In the genomic region with DNA sequence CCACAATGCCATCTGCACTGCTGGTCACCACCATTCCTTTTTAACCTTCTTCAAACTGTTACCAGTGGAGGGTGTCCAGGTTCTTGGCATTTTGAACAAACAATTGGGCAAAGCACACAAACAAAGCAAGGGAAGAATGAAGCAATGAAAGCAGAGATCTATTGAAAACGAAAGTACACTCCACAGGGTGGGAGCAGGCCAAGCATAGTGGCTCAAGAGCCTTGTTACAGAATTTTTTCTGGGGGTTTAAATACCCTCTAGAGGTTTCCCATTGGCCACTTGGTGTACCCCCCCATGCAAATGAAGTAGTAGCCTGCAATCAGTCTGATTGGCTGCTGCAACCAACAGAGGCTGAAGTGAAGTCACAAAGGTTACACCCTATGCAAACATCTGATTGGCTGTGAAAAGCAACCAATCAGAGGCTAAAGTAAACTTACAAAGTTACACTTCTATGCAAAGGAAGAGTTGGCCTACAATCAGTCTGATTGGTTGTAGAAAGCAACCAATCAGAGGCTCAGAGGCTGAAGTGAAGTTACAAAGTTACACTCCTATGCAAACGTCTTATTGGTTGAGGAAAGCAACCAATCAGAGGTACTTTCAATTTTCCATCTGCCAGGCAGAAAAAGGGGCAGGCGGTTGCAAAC, we compare ENCODE assay signal across 20 cellular contexts.
DNase-seq lines count a peak whose midpoint lies in the region; ATAC-seq and TF ChIP-seq lines count a peak whose summit lies in the region.
"Had no signal": no experiment of that assay in that cellular context is flagged by ENCODE, and none has a peak within 500 bp of the region (broad histone marks: within the 10 kb centered on the region; RNA-seq: fewer than 3 reads in every experiment).

No MANE protein-coding gene starts in this region.

- no peaks in the 10 kb centered on the region for H3K36me3 Mint-ChIP-seq in MCF 10A (ENCODE audit: insufficient read depth, unreplicated experiment)
- H3K36me3 Mint-ChIP-seq: activated naive CD8-positive, alpha-beta T cell treated with anti-CD3 and anti-CD28 coated beads for 36 hours; naive thymus-derived CD4-positive, alpha-beta T cell had no signal

- H3K4me1 Mint-ChIP-seq in MCF 10A (ENCODE audit: insufficient read depth, unreplicated experiment): peaks cover 8% of the 10 kb centered on the region

- POLR2A ChIA-PET in MCF 10A (lab: Yijun Ruan, JAX): no interaction called here

- H3K36me3 ChIP-seq in breast epithelium: no peaks in the 10 kb centered on the region
- H3K36me3 ChIP-seq in testis (ENCODE audit: low read depth, missing control alignments): no peaks in the 10 kb centered on the region
- H3K36me3 ChIP-seq: left lung, MG63, prostate gland had no signal

- no TSS peak for BruUV-seq in MCF 10A (replicated peaks; lab: Mats Ljungman, UMichigan)

- DNase-seq in MCF 10A (ENCODE audit: unreplicated experiment) (peak; percentile 4), breast epithelium (ENCODE audit: low spot score in 2 of 2) (no peak), M059J (ENCODE audit: low read depth) (peak; percentile 68), cardiac fibroblast (ENCODE audit: low read depth in 2 of 2) (peak; percentile 6 to 26), testis (peak; percentile 54), NCI-H2227 treated with DMSO at 0.1 percent for 48 hours (lab: John Stamatoyannopoulos, UW) (no peak)
- DNase-seq: activated CD4-positive, alpha-beta T cell treated with anti-CD3 and anti-CD28 coated beads, Interleukin-2, amount 50 U/mL, for 1 hour; activated naive CD8-positive, alpha-beta T cell treated with anti-CD3 and anti-CD28 coated beads for 36 hours; activated T-cell treated with anti-CD3 and anti-CD28 coated beads, Interleukin-2, amount 50 U/mL, for 4 hours; effector memory CD8-positive, alpha-beta T cell; foreskin keratinocyte; left lung; MG63; naive thymus-derived CD4-positive, alpha-beta T cell; Right ventricle myocardium superior; stimulated activated CD4-positive, alpha-beta T cell treated with anti-CD3 and anti-CD28 coated beads, Interleukin-12 subunit alpha, Interleukin-12 subunit beta, amount 100 ng/mL, for 4 hours had no signal

- H3K27me3 Mint-ChIP-seq in MCF 10A (ENCODE audit: insufficient read depth, unreplicated experiment): no peaks in the 10 kb centered on the region
- H3K27me3 Mint-ChIP-seq: stimulated activated naive CD8-positive, alpha-beta T cell treated with anti-CD3 and anti-CD28 coated beads, Interleukin-15, Interleukin-2, amounts not matched to agents 100 ng/mL and 50 ng/mL, for 24 hours had no signal

- H3K9me3 Mint-ChIP-seq in MCF 10A (ENCODE audit: unreplicated experiment): no peaks in the 10 kb centered on the region
- H3K9me3 Mint-ChIP-seq: activated T-cell treated with anti-CD3 and anti-CD28 coated beads, Interleukin-2, amount 50 U/mL, for 4 hours; effector memory CD8-positive, alpha-beta T cell; stimulated activated naive CD8-positive, alpha-beta T cell treated with anti-CD3 and anti-CD28 coated beads, Interleukin-15, Interleukin-2, amounts not matched to agents 100 ng/mL and 50 ng/mL, for 24 hours had no signal

- TF ChIP-seq CTCF in MCF 10A (IDR thresholded peaks at IDR 0.05; ENCODE audit: unreplicated experiment) (no peak), breast epithelium (IDR thresholded peaks at IDR 0.05) (no peak), cardiac fibroblast (IDR thresholded peaks at IDR 0.05; ENCODE audit: low read depth, low read length) (no peak), testis (IDR thresholded peaks at IDR 0.05) (no peak)

- TF ChIP-seq POLR2A in breast epithelium (IDR thresholded peaks at IDR 0.05) (no peak), testis (IDR thresholded peaks at IDR 0.05) (no peak)

- H3K27ac ChIP-seq in breast epithelium (no peak overlapping the region), testis (no peak overlapping the region)
- H3K27ac ChIP-seq: foreskin keratinocyte, left lung, prostate gland had no signal

- intact Hi-C loops in MCF 10A (cut with micrococcal nuclease) (loop anchor here (10.0 kb wide), 1 partner anchor 195 kb away; no protein-coding TSS in a partner anchor), breast epithelium (cut with DNase I; ENCODE audit: low total_unique reads) (no loop called here), testis (cut with DNase I; ENCODE audit: low total_unique reads) (no loop called here)

- H3K4me3 Mint-ChIP-seq in MCF 10A (ENCODE audit: unreplicated experiment): no peak overlapping the region
- H3K4me3 Mint-ChIP-seq: activated naive CD8-positive, alpha-beta T cell treated with anti-CD3 and anti-CD28 coated beads for 36 hours; activated T-cell treated with anti-CD3 and anti-CD28 coated beads, Interleukin-2, amount 50 U/mL, for 4 hours; effector memory CD8-positive, alpha-beta T cell; naive thymus-derived CD4-positive, alpha-beta T cell; stimulated activated naive CD8-positive, alpha-beta T cell treated with anti-CD3 and anti-CD28 coated beads, Interleukin-15, Interleukin-2, amounts not matched to agents 100 ng/mL and 50 ng/mL, for 24 hours had no signal

- H3K27ac Mint-ChIP-seq in MCF 10A (ENCODE audit: low read depth, unreplicated experiment): no peak overlapping the region
- H3K27ac Mint-ChIP-seq: activated naive CD8-positive, alpha-beta T cell treated with anti-CD3 and anti-CD28 coated beads for 36 hours; effector memory CD8-positive, alpha-beta T cell; naive thymus-derived CD4-positive, alpha-beta T cell; stimulated activated naive CD8-positive, alpha-beta T cell treated with anti-CD3 and anti-CD28 coated beads, Interleukin-15, Interleukin-2, amounts not matched to agents 100 ng/mL and 50 ng/mL, for 24 hours had no signal

- ATAC-seq in GM19351 (IDR thresholded peaks at IDR 0.05; ENCODE audit: unreplicated experiment) (no peak), GM18520 (IDR thresholded peaks at IDR 0.05; ENCODE audit: unreplicated experiment) (no peak)
- ATAC-seq: activated T-cell treated with anti-CD3 and anti-CD28 coated beads, Interleukin-2, amount 50 U/mL, for 4 hours; effector memory CD8-positive, alpha-beta T cell; foreskin keratinocyte; left lung; naive thymus-derived CD4-positive, alpha-beta T cell had no signal

- H3K4me3 ChIP-seq in breast epithelium (no peak overlapping the region), cardiac fibroblast (replicated peaks in 1 of 2; ENCODE audit: low read depth in 2 of 2, low read length in 2 of 2) (no peak overlapping the region), testis (peak overlapping the region in 1 of 2 donors; percentile 2)
- H3K4me3 ChIP-seq: left lung, MG63, prostate gland had no signal

- no peaks in the 10 kb centered on the region for H3K9me3 ChIP-seq in breast epithelium
- H3K9me3 ChIP-seq in testis: no peaks in the 10 kb centered on the region
- H3K9me3 ChIP-seq: left lung, prostate gland had no signal

- H3K4me1 ChIP-seq in breast epithelium (no peaks in the 10 kb centered on the region), testis (no peaks in the 10 kb centered on the region)
- H3K4me1 ChIP-seq: foreskin keratinocyte, prostate gland had no signal

- H3K27me3 ChIP-seq in breast epithelium (no peaks in the 10 kb centered on the region), testis (no peaks in the 10 kb centered on the region)
- H3K27me3 ChIP-seq: foreskin keratinocyte, left lung, MG63 had no signal

- 60 to 61% methylated on average over 3 of the region's 3 CpGs for WGBS in testis, 2 donors

- CTCF ChIA-PET in MCF 10A (lab: Yijun Ruan, JAX): interaction anchor here (0.5 kb wide), 1 partner anchor 64 kb away, joined by 3 read pairs; no protein-coding TSS in a partner anchor

Comparison
In these comparisons a context has a peak if more than half of its experiments do, and no peak if none do; other contexts are left out.
1. DNase-seq: peak in MCF 10A (single experiment), M059J (single experiment), cardiac fibroblast (2 of 2) and testis (single experiment); none in breast epithelium (0 of 2) and NCI-H2227 treated with DMSO at 0.1 percent for 48 hours (single experiment).